In the genomic region with DNA sequence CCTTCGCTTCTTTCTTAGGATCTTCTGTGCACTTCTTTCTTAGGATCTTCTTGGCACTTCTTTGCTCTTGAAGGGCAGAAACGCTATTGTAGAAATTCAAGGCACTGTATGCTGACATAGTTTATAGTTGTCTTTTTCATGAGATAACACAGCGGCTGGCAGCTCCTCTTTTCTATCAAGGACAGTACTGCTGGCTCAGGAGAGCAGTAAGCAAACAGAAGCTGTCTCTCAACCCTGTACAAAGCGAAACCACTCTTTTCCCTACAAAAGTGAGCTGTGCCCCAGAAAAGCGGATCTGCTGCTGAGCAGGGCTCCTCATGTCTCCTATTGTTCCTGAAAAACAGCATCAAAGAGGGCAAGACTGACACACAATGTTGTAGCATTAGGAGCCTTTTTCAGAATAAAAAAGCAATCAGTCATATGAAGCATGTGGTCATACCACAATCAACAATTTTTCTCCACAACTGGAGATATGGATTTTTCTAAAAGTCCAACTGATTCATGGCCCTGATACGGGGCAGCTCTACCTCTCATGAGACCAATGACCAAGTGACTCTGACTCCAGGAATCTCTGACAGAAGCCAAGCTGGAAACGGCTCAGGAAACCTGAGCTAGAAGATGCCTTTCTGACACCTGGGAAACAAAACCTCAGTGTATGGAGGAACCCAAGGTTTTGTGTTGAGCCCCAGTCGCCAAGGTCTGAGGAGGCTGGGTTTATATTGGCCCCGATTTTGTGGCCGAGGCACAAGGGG, we compare ENCODE assay signal across 1 cellular context.
TF ChIP-seq lines count a peak whose summit lies in the region.

No MANE protein-coding gene starts in this region.

TF ChIP-seq in IMR-90, 13 proteins besides CTCF, POLR2A, EP300 and RAD21 (continued from another document):
- TF ChIP-seq SMC3 (IDR thresholded peaks at IDR 0.05; ENCODE audit: low read depth, low read length) (no peak), BHLHE40 (IDR thresholded peaks at IDR 0.05; ENCODE audit: low read depth, low read length) (no peak), RCOR1 (IDR thresholded peaks at IDR 0.05; ENCODE audit: insufficient replicate concordance, low read length) (no peak), NFE2L2 (IDR thresholded peaks at IDR 0.05; ENCODE audit: low read depth, low read length) (no peak), FOS (IDR thresholded peaks at IDR 0.05; ENCODE audit: low read depth, low read length) (no peak), RFX5 (IDR thresholded peaks at IDR 0.05; ENCODE audit: low read depth, low read length) (no peak)
